In the genomic region with DNA sequence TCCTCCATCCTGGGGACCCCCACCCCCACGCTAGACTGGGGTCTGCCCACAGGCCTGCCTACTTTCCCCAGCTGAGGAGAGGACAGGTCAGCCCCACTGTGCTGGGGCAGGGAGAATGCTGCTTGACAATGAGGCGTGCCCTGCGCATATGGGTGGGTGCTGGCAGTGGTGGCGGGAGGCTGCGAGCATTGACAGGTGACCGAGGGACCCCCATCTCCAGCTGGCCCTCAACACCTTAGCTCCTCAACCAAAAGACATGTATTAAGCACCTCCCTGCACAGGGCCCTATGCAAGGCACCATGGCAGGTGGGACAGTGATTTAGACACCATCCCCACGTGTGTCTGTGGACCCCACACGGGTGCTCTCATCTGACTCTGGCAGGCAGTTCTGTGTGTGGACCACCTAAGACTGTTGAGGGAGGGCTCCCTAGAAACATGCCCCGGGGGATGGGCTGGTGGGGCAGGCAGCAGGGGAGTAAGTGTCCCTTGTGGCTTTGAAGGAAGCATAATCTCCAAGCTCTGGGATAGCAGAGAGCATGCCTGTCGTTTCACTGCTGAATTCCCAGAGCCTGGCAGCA, we compare ENCODE assay signal across 15 cellular contexts. TPM values are rescaled to one million over a fixed set of nuclear protein-coding genes. Genes with fewer than 3 reads are reported as not detected.
DNase-seq lines count a peak whose midpoint lies in the region; ATAC-seq and TF ChIP-seq lines count a peak whose summit lies in the region.
"Had no signal": no experiment of that assay in that cellular context is flagged by ENCODE, and none has a peak within 500 bp of the region (broad histone marks: within the 10 kb centered on the region; RNA-seq: fewer than 3 reads in every experiment).

No MANE protein-coding gene starts in this region.

- DNase-seq in HFFc6 (no peak), PC-9 (no peak), mesothelial cell of epicardium (ENCODE audit: low spot score in 2 of 2, unreplicated experiment in 2 of 2) (no peak), RWPE1 (ENCODE audit: low spot score) (no peak), T-helper 9 cell (no peak)
- no peak for DNase-seq in stimulated activated effector memory CD8-positive, alpha-beta T cell treated with anti-CD3 and anti-CD28 coated beads, Interleukin-12 subunit alpha, Interleukin-12 subunit beta, amount 100 ng/mL, for 72 hours (ENCODE audit: low spot score in 2 of 2)
- no peak for DNase-seq in CD8-positive, alpha-beta T cell

- H3K79me2 ChIP-seq in PC-9 (ENCODE audit: low read depth) = no peaks in the 10 kb centered on the region

- peak overlapping the region; percentile 57 for H3K4me2 ChIP-seq in PC-9
- H3K4me2 ChIP-seq: A549, GM23338 had no signal

- H3K4me1 ChIP-seq in PC-9 (replicated peaks; ENCODE audit: insufficient read depth) = peaks cover 76% of the 10 kb centered on the region
- peaks cover under 1% of the 10 kb centered on the region for H3K4me1 ChIP-seq in CD8-positive, alpha-beta T cell (ENCODE audit: insufficient read depth, low read length)
- H3K4me1 ChIP-seq: A549 had no signal

- no peaks in the 10 kb centered on the region for H3K9me2 ChIP-seq in PC-9 (ENCODE audit: insufficient read depth)

- no peaks in the 10 kb centered on the region for H3K9me3 ChIP-seq in PC-9 (ENCODE audit: insufficient read depth, low read depth)
- no peaks in the 10 kb centered on the region for H3K9me3 ChIP-seq in CD8-positive, alpha-beta T cell (ENCODE audit: low read length)
- H3K9me3 ChIP-seq: A549, BE2C, HAP-1 had no signal

- no peaks in the 10 kb centered on the region for H3K27me3 ChIP-seq in PC-9 (ENCODE audit: insufficient read depth, low read depth)
- peaks cover 7% of the 10 kb centered on the region for H3K27me3 ChIP-seq in CD8-positive, alpha-beta T cell (ENCODE audit: insufficient read depth, low read length)
- H3K27me3 ChIP-seq: BE2C had no signal

- no peaks in the 10 kb centered on the region for H3K36me3 ChIP-seq in PC-9 (ENCODE audit: low read depth)
- no peaks in the 10 kb centered on the region for H3K36me3 ChIP-seq in CD8-positive, alpha-beta T cell (ENCODE audit: insufficient read depth, low read length)
- H3K36me3 ChIP-seq: BE2C, HAP-1 had no signal

- CTCF ChIA-PET in PC-9 (lab: Charles Lee) = interaction anchor here (0.5 to 2.8 kb wide), 5 partner anchors 9 to 224 kb away, joined by 3 to 30 read pairs (median 9); no protein-coding TSS in a partner anchor
- CTCF ChIA-PET in RWPE1 (lab: Yijun Ruan, JAX) = interaction anchor here (0.5 to 3.0 kb wide), 15 partner anchors 10 to 407 kb away, joined by 3 to 34 read pairs (median 4); no protein-coding TSS in a partner anchor
- CTCF ChIA-PET in CD8-positive, alpha-beta T cell (lab: Charles Lee) = interaction anchor here (0.7 to 7.6 kb wide), 14 partner anchors 9 to 374 kb away, joined by 3 to 72 read pairs (median 6); a partner anchor contains a TSS

- peak overlapping the region; percentile 65 for H3K27ac ChIP-seq in PC-9
- no peak overlapping the region for H3K27ac ChIP-seq in RWPE1
- no peak overlapping the region for H3K27ac ChIP-seq in CD8-positive, alpha-beta T cell (ENCODE audit: low read depth, low read length)
- H3K27ac ChIP-seq: A549 had no signal

- no peaks in the 10 kb centered on the region for H4K20me1 ChIP-seq in PC-9 (ENCODE audit: insufficient read depth)

- H3K9me3 Mint-ChIP-seq in HFFc6 (no peaks in the 10 kb centered on the region), mesothelial cell of epicardium (no peaks in the 10 kb centered on the region)
- H3K9me3 Mint-ChIP-seq in stimulated activated effector memory CD8-positive, alpha-beta T cell treated with anti-CD3 and anti-CD28 coated beads, Interleukin-12 subunit alpha, Interleukin-12 subunit beta, amount 100 ng/mL, for 72 hours = no peaks in the 10 kb centered on the region
- H3K9me3 Mint-ChIP-seq in CD8-positive, alpha-beta T cell = no peaks in the 10 kb centered on the region
- H3K9me3 Mint-ChIP-seq: GM23338 had no signal

- BruUV-seq in PC-9 (replicated peaks; lab: Mats Ljungman, UMichigan) = no TSS peak

- intact Hi-C loops in PC-9 (cut with micrococcal nuclease; ENCODE audit: unreplicated experiment) = loop anchor here (2.0 kb wide), 1 partner anchor 18 kb away; no protein-coding TSS in a partner anchor
- intact Hi-C loops in CD8-positive, alpha-beta T cell (cut with DNase I, micrococcal nuclease) = loop anchor here (1.0 kb wide), 3 partner anchors 17 to 371 kb away; no protein-coding TSS in a partner anchor

- peaks cover 59% of the 10 kb centered on the region for H3F3A ChIP-seq in PC-9 (ENCODE audit: insufficient read depth, low read depth)

- H3K27me3 Mint-ChIP-seq in HFFc6 (ENCODE audit: insufficient read depth) (peaks cover 8% of the 10 kb centered on the region), mesothelial cell of epicardium (ENCODE audit: low read depth) (peaks cover 4% of the 10 kb centered on the region)
- peaks cover 37% of the 10 kb centered on the region for H3K27me3 Mint-ChIP-seq in CD8-positive, alpha-beta T cell (ENCODE audit: low read depth)

- H3K4me1 Mint-ChIP-seq in HFFc6 (ENCODE audit: low read depth) (peaks cover 63% of the 10 kb centered on the region), mesothelial cell of epicardium (peaks cover 72% of the 10 kb centered on the region)
- peaks cover 26% of the 10 kb centered on the region for H3K4me1 Mint-ChIP-seq in stimulated activated effector memory CD8-positive, alpha-beta T cell treated with anti-CD3 and anti-CD28 coated beads, Interleukin-12 subunit alpha, Interleukin-12 subunit beta, amount 100 ng/mL, for 72 hours
- H3K4me1 Mint-ChIP-seq in CD8-positive, alpha-beta T cell (ENCODE audit: low read depth) = peaks cover 6% of the 10 kb centered on the region

- H3K27ac Mint-ChIP-seq in HFFc6 = peak overlapping the region; percentile 17; the same call in 1 of the 2 replicates
- H3K27ac Mint-ChIP-seq in mesothelial cell of epicardium = peak overlapping the region; percentile 21
- H3K27ac Mint-ChIP-seq in stimulated activated effector memory CD8-positive, alpha-beta T cell treated with anti-CD3 and anti-CD28 coated beads, Interleukin-12 subunit alpha, Interleukin-12 subunit beta, amount 100 ng/mL, for 72 hours = peak overlapping the region; percentile 15
- no peak overlapping the region for H3K27ac Mint-ChIP-seq in CD8-positive, alpha-beta T cell
- H3K27ac Mint-ChIP-seq: GM23338 had no signal

- H3K4me3 Mint-ChIP-seq in HFFc6 = no peak overlapping the region
- H3K4me3 Mint-ChIP-seq in mesothelial cell of epicardium = no peak overlapping the region
- H3K4me3 Mint-ChIP-seq in stimulated activated effector memory CD8-positive, alpha-beta T cell treated with anti-CD3 and anti-CD28 coated beads, Interleukin-12 subunit alpha, Interleukin-12 subunit beta, amount 100 ng/mL, for 72 hours = no peak overlapping the region
- no peak overlapping the region for H3K4me3 Mint-ChIP-seq in CD8-positive, alpha-beta T cell
- H3K4me3 Mint-ChIP-seq: GM23338 had no signal

- no peak for ATAC-seq in stimulated activated effector memory CD8-positive, alpha-beta T cell treated with anti-CD3 and anti-CD28 coated beads, Interleukin-12 subunit alpha, Interleukin-12 subunit beta, amount 100 ng/mL, for 72 hours
- ATAC-seq in GM18858 (IDR thresholded peaks at IDR 0.05; ENCODE audit: unreplicated experiment) = no peak
- no peak for ATAC-seq in CD8-positive, alpha-beta T cell

- TF ChIP-seq CTCF in HFFc6 (IDR thresholded peaks at IDR 0.05) (no peak), PC-9 (conservative IDR thresholded peaks at IDR 0.05) (no peak), mesothelial cell of epicardium (IDR thresholded peaks at IDR 0.05; ENCODE audit: unreplicated experiment) (no peak), RWPE1 (conservative IDR thresholded peaks at IDR 0.05; ENCODE audit: low read depth) (no peak)
- TF ChIP-seq CTCF in CD8-positive, alpha-beta T cell (IDR thresholded peaks at IDR 0.05) = no peak

- H3K4me3 ChIP-seq in PC-9 = no peak overlapping the region
- H3K4me3 ChIP-seq in CD8-positive, alpha-beta T cell (ENCODE audit: low read depth, low read length) = no peak overlapping the region
- H3K4me3 ChIP-seq: A549, GM23338, HAP-1 had no signal

- POLR2A ChIA-PET in PC-9 (lab: Charles Lee; ENCODE audit: unreplicated experiment) = no interaction called here
- POLR2A ChIA-PET in RWPE1 (lab: Yijun Ruan, JAX; ENCODE audit: low non-redundant PET) = no interaction called here
- POLR2A ChIA-PET in CD8-positive, alpha-beta T cell (lab: Charles Lee) = no interaction called here

- no peaks in the 10 kb centered on the region for H3K36me3 Mint-ChIP-seq in HFFc6 (ENCODE audit: low read depth)
- no peaks in the 10 kb centered on the region for H3K36me3 Mint-ChIP-seq in mesothelial cell of epicardium
- H3K36me3 Mint-ChIP-seq in stimulated activated effector memory CD8-positive, alpha-beta T cell treated with anti-CD3 and anti-CD28 coated beads, Interleukin-12 subunit alpha, Interleukin-12 subunit beta, amount 100 ng/mL, for 72 hours = no peaks in the 10 kb centered on the region
- H3K36me3 Mint-ChIP-seq in CD8-positive, alpha-beta T cell = no peaks in the 10 kb centered on the region

- H2AFZ ChIP-seq in PC-9 = no peak overlapping the region

RNA-seq across cellular contexts. Expression of a gene that starts 18.4 kb away (rescaled TPM):
- 10 to 100 TPM in 1 of 6 experiments, 1 to 10 TPM in 5; 1.0 to 10.0 (median 1.4) TPM for total RNA-seq in HFFc6 (2021; fragmentation: NEBNext Ultra II Directional; extraction: Animal tissue kit (Norgen Biotek cat#: 25700))
- total RNA-seq in PC-9 (2021) = not detected in 2 replicates
- total RNA-seq in mesothelial cell of epicardium = 127 to 136 TPM (median 132 TPM) in 3 replicates
- not detected for total RNA-seq in CD8-positive, alpha-beta T cell
- total RNA-seq: Calu3, Daoy, GM23338, HT1080 had no signal

RNA-seq across cellular contexts. Expression of a gene that starts 23.4 kb away (rescaled TPM):
- total RNA-seq in HFFc6 (2021; fragmentation: NEBNext Ultra II Directional; extraction: Animal tissue kit (Norgen Biotek cat#: 25700)) = 10 to 100 TPM in 1 of 6 experiments, 1 to 10 TPM in 5; 1.5 to 10.9 (median 1.8) TPM
- total RNA-seq in PC-9 (2021) = 0.24 and 0.28 TPM in 2 replicates
- 10.2 to 11.7 TPM (median 10.7 TPM) in 3 replicates for total RNA-seq in mesothelial cell of epicardium
- total RNA-seq in CD8-positive, alpha-beta T cell = not detected
- total RNA-seq: Calu3, Daoy, GM23338, HT1080 had no signal

RNA-seq across cellular contexts. Expression of a gene that starts 54.4 kb away (rescaled TPM):
- 10 to 100 TPM; 33.2 to 48.4 (median 36.8) TPM for total RNA-seq in HFFc6 (2021; fragmentation: NEBNext Ultra II Directional; extraction: Animal tissue kit (Norgen Biotek cat#: 25700))
- total RNA-seq in PC-9 (2021) (32.1 and 36.5 TPM in 2 replicates), mesothelial cell of epicardium (93.8 to 99.2 TPM (median 96.0 TPM) in 3 replicates)
- total RNA-seq in CD8-positive, alpha-beta T cell = 100 to 1,000 TPM in 1 of 2 experiments, 10 to 100 TPM in 1; 94.6 to 109 TPM

Comparison
In these comparisons a context has a peak if more than half of its experiments do, and no peak if none do; other contexts are left out.
1. RNA of a gene that starts 18.4 kb away (total RNA-seq): 127 to 136 TPM in mesothelial cell of epicardium; 1.0 to 10.0 TPM in HFFc6, not detected in PC-9 and not detected in CD8-positive, alpha-beta T cell; every median in the first group is over 10 times any median in the second.